Comparison of ENCODE assay signal across 8 cellular contexts in the genomic region with DNA sequence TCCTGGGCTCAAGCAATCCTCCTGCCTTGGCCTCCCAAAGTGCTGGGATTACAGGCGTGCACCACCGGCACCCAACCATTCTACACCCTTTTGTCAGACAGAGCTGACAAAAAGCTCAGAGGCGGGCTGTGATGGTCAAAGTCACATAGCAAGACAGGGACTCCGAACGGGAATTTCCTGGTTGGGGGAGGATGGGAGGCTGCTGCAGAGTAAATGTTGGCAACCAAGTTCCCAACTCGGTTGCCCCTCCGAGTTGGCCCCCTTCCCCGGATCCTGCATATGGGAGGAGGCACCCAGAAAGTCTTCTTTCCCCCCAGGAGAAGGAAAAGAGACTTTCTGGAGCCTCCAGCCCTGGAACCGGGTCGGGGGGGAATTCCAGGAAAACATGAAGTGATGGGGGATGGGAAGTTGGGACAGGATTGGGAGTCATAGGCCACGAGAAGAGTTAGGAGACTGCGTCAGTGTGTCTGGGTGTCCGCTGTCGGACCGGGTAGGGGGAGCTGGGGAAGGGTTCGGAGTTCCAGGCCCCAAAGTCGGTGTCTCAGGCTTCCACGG. TPM values are rescaled to one million over a fixed set of nuclear protein-coding genes. Genes with fewer than 3 reads are reported as not detected.
A peak's percentile ranks its signal among the peaks of the same experiment; 100 is the strongest.
DNase-seq lines count a peak whose midpoint lies in the region; ATAC-seq and TF ChIP-seq lines count a peak whose summit lies in the region.

No MANE protein-coding gene starts in this region.

- H3K9me3 ChIP-seq in BE2C (no peaks in the 10 kb centered on the region), OCI-LY3 (ENCODE audit: insufficient read depth, low read length) (no peaks in the 10 kb centered on the region)

- peak overlapping the region; percentile 71 to 82 (median 79) for H3K27ac Mint-ChIP-seq in nephron

- H3K27ac ChIP-seq in OCI-LY3 (ENCODE audit: low read length), result no peak overlapping the region
- H3K27ac ChIP-seq in epithelial cell of prostate, result peak overlapping the region; percentile 63

- H2AFZ ChIP-seq in OCI-LY3 (ENCODE audit: low read depth, low read length), result no peak overlapping the region; the same call in 1 of the 2 replicates

- peaks cover 5% of the 10 kb centered on the region for H3K36me3 Mint-ChIP-seq in nephron (ENCODE audit: low read depth)

- no peak for ATAC-seq in GM18870 (IDR thresholded peaks at IDR 0.05; ENCODE audit: unreplicated experiment)

- TF ChIP-seq CTCF in BE2C (IDR thresholded peaks at IDR 0.05; ENCODE audit: low read depth, low read length), result no peak
- TF ChIP-seq CTCF in OCI-LY3 (IDR thresholded peaks at IDR 0.05; ENCODE audit: low read depth, low read length), result no peak
- TF ChIP-seq CTCF in nephron (IDR thresholded peaks at IDR 0.05; ENCODE audit: unreplicated experiment in 3 of 3), result no peak
- no peak for TF ChIP-seq CTCF in GM13977 (IDR thresholded peaks at IDR 0.05; ENCODE audit: extremely low read depth, insufficient read depth, missing control alignments)

- no peak for DNase-seq in BE2C
- no peak for DNase-seq in epithelial cell of prostate (ENCODE audit: low read depth, low spot score)
- DNase-seq in GM13977 (ENCODE audit: low spot score), result no peak
- no peak for DNase-seq in RPMI8226
- DNase-seq in NCI-H2196 (lab: John Stamatoyannopoulos, UW; ENCODE audit: unreplicated experiment), result no peak

- H3K4me3 ChIP-seq in BE2C (ENCODE audit: low read depth, low read length), result peak overlapping the region; percentile 55
- peak overlapping the region; percentile 77 for H3K4me3 ChIP-seq in OCI-LY3 (ENCODE audit: low read length)

- H3K36me3 ChIP-seq in BE2C, result no peaks in the 10 kb centered on the region
- no peaks in the 10 kb centered on the region for H3K36me3 ChIP-seq in OCI-LY3 (replicated peaks; ENCODE audit: low read depth, low read length)

- peak overlapping the region; percentile 69 for H3K4me2 ChIP-seq in OCI-LY3 (ENCODE audit: low read length)

- in situ Hi-C loops in GM13977 (cut with MboI; ENCODE audit: low pct_unique_long_range_greater_than_20kb, low sequenced_read_pairs, unreplicated experiment), result no loop called here

- H3K79me2 ChIP-seq in OCI-LY3 (ENCODE audit: low read length), result no peaks in the 10 kb centered on the region

- peak overlapping the region; percentile 34; the same call in 1 of the 2 replicates for H3K9ac ChIP-seq in OCI-LY3 (ENCODE audit: low read length)

- peaks cover 4% of the 10 kb centered on the region for H3K27me3 Mint-ChIP-seq in nephron (ENCODE audit: low read depth)

- no peaks in the 10 kb centered on the region for H4K20me1 ChIP-seq in OCI-LY3 (ENCODE audit: insufficient read depth, low read length)

- H3K27me3 ChIP-seq in BE2C, result no peaks in the 10 kb centered on the region
- no peaks in the 10 kb centered on the region for H3K27me3 ChIP-seq in OCI-LY3 (ENCODE audit: low read depth, low read length)

- H3K4me1 ChIP-seq in BE2C (no peaks in the 10 kb centered on the region), OCI-LY3 (ENCODE audit: low read length) (no peaks in the 10 kb centered on the region)

- H3K9me3 Mint-ChIP-seq in nephron, result no peaks in the 10 kb centered on the region

- peaks cover 6% of the 10 kb centered on the region for H3K4me1 Mint-ChIP-seq in nephron

- peak overlapping the region; percentile 82 to 94 (median 84) for H3K4me3 Mint-ChIP-seq in nephron

RNA-seq across cellular contexts. Expression of a gene that starts 0.6 kb away (rescaled TPM):
- 21.5 TPM for polyA plus RNA-seq in BE2C (2012; ENCODE audit: insufficient read depth, insufficient read length, low read depth)

RNA-seq across cellular contexts. Expression of a gene that starts 16.0 kb away (rescaled TPM):
- polyA plus RNA-seq in BE2C (2012; ENCODE audit: insufficient read depth, insufficient read length, low read depth), result 44.3 TPM

RNA-seq across cellular contexts. Expression of a gene that starts 25.6 kb away (rescaled TPM):
- 85.8 TPM for polyA plus RNA-seq in BE2C (2012; ENCODE audit: insufficient read depth, insufficient read length, low read depth)

RNA-seq across cellular contexts. Expression of a gene that starts 33.6 kb away (rescaled TPM):
- polyA plus RNA-seq in BE2C (2012; ENCODE audit: insufficient read depth, insufficient read length, low read depth), result not detected

RNA-seq across cellular contexts. Expression of a gene that starts 53.3 kb away (rescaled TPM):
- 35.2 TPM for polyA plus RNA-seq in BE2C (2012; ENCODE audit: insufficient read depth, insufficient read length, low read depth)
